ENCODE assay signal across 1 cellular context in the genomic region with DNA sequence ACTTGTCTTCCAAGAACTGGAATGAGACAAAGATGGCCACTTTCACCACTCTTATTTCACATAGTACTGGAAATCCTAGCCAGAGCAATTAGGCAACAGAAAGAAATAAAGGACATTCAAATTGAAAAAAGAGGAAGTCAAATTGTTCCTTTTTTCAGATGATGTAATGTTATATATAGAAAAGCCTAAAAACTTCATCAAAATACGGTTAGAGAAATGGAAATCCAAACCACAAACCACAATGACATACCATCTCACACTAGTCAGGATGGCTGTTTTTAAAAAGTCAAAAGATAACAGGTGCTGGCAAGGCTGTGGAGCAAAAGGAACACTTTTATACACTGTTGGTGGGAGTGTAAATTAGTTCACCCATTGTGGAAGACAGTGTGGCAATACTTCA.
TF ChIP-seq lines count a peak whose summit lies in the region.

No MANE protein-coding gene starts in this region.

TF ChIP-seq in GM12878, 131 proteins besides CTCF, POLR2A, EP300 and RAD21 (continued from another document and continues in another):
- TF ChIP-seq CHD1 (IDR thresholded peaks at IDR 0.05; ENCODE audit: low read depth, low read length), result no peak
- TF ChIP-seq DPF2 (IDR thresholded peaks at IDR 0.05), result peak; percentile 94
- TF ChIP-seq RAD51 (IDR thresholded peaks at IDR 0.05), result no peak; the same call in 1 of the 2 replicates
- no peak for TF ChIP-seq ZNF622 (IDR thresholded peaks at IDR 0.05)
- no peak for TF ChIP-seq KDM1A (IDR thresholded peaks at IDR 0.05; ENCODE audit: borderline replicate concordance)
- no peak for TF ChIP-seq IRF4 (IDR thresholded peaks at IDR 0.05; ENCODE audit: low read depth, low read length)
- no peak for TF ChIP-seq TARDBP (IDR thresholded peaks at IDR 0.05; ENCODE audit: borderline replicate concordance)
- peak; percentile 82 for TF ChIP-seq GATAD2B (conservative IDR thresholded peaks at IDR 0.05; ENCODE audit: low read depth)
- peak; percentile 97 for TF ChIP-seq MTA2 (IDR thresholded peaks at IDR 0.05; ENCODE audit: low read depth)
- TF ChIP-seq, protein P1, sequence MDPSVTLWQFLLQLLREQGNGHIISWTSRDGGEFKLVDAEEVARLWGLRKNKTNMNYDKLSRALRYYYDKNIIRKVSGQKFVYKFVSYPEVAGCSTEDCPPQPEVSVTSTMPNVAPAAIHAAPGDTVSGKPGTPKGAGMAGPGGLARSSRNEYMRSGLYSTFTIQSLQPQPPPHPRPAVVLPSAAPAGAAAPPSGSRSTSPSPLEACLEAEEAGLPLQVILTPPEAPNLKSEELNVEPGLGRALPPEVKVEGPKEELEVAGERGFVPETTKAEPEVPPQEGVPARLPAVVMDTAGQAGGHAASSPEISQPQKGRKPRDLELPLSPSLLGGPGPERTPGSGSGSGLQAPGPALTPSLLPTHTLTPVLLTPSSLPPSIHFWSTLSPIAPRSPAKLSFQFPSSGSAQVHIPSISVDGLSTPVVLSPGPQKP (IDR thresholded peaks at IDR 0.05; ENCODE audit: low read depth, low read length), result no peak
- TF ChIP-seq, protein P2, sequence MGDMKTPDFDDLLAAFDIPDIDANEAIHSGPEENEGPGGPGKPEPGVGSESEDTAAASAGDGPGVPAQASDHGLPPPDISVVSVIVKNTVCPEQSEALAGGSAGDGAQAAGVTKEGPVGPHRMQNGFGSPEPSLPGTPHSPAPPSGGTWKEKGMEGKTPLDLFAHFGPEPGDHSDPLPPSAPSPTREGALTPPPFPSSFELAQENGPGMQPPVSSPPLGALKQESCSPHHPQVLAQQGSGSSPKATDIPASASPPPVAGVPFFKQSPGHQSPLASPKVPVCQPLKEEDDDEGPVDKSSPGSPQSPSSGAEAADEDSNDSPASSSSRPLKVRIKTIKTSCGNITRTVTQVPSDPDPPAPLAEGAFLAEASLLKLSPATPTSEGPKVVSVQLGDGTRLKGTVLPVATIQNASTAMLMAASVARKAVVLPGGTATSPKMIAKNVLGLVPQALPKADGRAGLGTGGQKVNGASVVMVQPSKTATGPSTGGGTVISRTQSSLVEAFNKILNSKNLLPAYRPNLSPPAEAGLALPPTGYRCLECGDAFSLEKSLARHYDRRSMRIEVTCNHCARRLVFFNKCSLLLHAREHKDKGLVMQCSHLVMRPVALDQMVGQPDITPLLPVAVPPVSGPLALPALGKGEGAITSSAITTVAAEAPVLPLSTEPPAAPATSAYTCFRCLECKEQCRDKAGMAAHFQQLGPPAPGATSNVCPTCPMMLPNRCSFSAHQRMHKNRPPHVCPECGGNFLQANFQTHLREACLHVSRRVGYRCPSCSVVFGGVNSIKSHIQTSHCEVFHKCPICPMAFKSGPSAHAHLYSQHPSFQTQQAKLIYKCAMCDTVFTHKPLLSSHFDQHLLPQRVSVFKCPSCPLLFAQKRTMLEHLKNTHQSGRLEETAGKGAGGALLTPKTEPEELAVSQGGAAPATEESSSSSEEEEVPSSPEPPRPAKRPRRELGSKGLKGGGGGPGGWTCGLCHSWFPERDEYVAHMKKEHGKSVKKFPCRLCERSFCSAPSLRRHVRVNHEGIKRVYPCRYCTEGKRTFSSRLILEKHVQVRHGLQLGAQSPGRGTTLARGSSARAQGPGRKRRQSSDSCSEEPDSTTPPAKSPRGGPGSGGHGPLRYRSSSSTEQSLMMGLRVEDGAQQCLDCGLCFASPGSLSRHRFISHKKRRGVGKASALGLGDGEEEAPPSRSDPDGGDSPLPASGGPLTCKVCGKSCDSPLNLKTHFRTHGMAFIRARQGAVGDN (IDR thresholded peaks at IDR 0.05), result no peak
- TF ChIP-seq NRF1 (conservative IDR thresholded peaks at IDR 0.05; ENCODE audit: low read depth, low read length), result no peak
- TF ChIP-seq, protein P3, sequence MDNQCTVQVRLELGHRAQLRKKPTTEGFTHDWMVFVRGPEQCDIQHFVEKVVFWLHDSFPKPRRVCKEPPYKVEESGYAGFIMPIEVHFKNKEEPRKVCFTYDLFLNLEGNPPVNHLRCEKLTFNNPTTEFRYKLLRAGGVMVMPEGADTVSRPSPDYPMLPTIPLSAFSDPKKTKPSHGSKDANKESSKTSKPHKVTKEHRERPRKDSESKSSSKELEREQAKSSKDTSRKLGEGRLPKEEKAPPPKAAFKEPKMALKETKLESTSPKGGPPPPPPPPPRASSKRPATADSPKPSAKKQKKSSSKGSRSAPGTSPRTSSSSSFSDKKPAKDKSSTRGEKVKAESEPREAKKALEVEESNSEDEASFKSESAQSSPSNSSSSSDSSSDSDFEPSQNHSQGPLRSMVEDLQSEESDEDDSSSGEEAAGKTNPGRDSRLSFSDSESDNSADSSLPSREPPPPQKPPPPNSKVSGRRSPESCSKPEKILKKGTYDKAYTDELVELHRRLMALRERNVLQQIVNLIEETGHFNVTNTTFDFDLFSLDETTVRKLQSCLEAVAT (IDR thresholded peaks at IDR 0.05), result peak; percentile 98
- peak; percentile 66; the same call in 1 of the 2 replicates for TF ChIP-seq CREB1 (IDR thresholded peaks at IDR 0.05; ENCODE audit: low read depth)
- TF ChIP-seq, protein P4, sequence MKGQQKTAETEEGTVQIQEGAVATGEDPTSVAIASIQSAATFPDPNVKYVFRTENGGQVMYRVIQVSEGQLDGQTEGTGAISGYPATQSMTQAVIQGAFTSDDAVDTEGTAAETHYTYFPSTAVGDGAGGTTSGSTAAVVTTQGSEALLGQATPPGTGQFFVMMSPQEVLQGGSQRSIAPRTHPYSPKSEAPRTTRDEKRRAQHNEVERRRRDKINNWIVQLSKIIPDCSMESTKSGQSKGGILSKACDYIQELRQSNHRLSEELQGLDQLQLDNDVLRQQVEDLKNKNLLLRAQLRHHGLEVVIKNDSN (IDR thresholded peaks at IDR 0.05; ENCODE audit: borderline replicate concordance, extremely low read length, insufficient read depth, low read depth, low read length), result no peak
- TF ChIP-seq BCL11A (IDR thresholded peaks at IDR 0.05; ENCODE audit: low read depth, low read length), result no peak
- TF ChIP-seq ZSCAN29 (IDR thresholded peaks at IDR 0.05), result no peak
- TF ChIP-seq, protein P5, sequence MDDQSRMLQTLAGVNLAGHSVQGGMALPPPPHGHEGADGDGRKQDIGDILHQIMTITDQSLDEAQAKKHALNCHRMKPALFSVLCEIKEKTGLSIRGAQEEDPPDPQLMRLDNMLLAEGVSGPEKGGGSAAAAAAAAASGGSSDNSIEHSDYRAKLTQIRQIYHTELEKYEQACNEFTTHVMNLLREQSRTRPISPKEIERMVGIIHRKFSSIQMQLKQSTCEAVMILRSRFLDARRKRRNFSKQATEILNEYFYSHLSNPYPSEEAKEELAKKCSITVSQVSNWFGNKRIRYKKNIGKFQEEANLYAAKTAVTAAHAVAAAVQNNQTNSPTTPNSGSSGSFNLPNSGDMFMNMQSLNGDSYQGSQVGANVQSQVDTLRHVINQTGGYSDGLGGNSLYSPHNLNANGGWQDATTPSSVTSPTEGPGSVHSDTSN (IDR thresholded peaks at IDR 0.05; ENCODE audit: insufficient replicate concordance, low read depth, low read length), result no peak
- no peak for TF ChIP-seq HDGF (IDR thresholded peaks at IDR 0.05)
- no peak for TF ChIP-seq HDAC6 (IDR thresholded peaks at IDR 0.05; ENCODE audit: unreplicated experiment)
- no peak for TF ChIP-seq RELA (IDR thresholded peaks at IDR 0.05; ENCODE audit: borderline replicate concordance, partially characterized antibody)
- no peak for TF ChIP-seq FOS (IDR thresholded peaks at IDR 0.05; ENCODE audit: borderline replicate concordance, extremely low read depth, insufficient read length)
- TF ChIP-seq, protein P6, sequence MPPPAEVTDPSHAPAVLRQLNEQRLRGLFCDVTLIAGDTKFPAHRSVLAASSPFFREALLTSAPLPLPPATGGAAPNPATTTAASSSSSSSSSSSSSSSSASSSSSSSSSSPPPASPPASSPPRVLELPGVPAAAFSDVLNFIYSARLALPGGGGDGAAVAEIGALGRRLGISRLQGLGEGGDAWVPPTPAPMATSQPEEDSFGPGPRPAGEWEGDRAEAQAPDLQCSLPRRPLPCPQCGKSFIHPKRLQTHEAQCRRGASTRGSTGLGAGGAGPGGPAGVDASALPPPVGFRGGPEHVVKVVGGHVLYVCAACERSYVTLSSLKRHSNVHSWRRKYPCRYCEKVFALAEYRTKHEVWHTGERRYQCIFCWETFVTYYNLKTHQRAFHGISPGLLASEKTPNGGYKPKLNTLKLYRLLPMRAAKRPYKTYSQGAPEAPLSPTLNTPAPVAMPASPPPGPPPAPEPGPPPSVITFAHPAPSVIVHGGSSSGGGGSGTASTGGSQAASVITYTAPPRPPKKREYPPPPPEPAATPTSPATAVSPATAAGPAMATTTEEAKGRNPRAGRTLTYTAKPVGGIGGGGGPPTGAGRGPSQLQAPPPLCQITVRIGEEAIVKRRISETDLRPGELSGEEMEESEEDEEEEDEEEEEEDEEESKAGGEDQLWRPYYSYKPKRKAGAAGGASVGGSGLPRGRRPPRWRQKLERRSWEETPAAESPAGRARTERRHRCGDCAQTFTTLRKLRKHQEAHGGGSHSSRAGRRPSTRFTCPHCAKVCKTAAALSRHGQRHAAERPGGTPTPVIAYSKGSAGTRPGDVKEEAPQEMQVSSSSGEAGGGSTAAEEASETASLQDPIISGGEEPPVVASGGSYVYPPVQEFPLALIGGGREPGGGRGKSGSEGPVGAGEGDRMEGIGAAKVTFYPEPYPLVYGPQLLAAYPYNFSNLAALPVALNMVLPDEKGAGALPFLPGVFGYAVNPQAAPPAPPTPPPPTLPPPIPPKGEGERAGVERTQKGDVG (CRISPR knock-in tag; IDR thresholded peaks at IDR 0.05), result 0 out of 2 replicates have a peak, but pooled peaks have one; percentile 4
- no peak for TF ChIP-seq POLR2AphosphoS5 (IDR thresholded peaks at IDR 0.05; ENCODE audit: low read length)
- no peak for TF ChIP-seq SMC3 (IDR thresholded peaks at IDR 0.05; ENCODE audit: borderline replicate concordance, low read length)
- TF ChIP-seq MXI1 (IDR thresholded peaks at IDR 0.05; ENCODE audit: low read depth, low read length), result no peak
- TF ChIP-seq TAF1 (IDR thresholded peaks at IDR 0.05; ENCODE audit: borderline replicate concordance, low read depth, low read length), result no peak
- TF ChIP-seq, protein P7, sequence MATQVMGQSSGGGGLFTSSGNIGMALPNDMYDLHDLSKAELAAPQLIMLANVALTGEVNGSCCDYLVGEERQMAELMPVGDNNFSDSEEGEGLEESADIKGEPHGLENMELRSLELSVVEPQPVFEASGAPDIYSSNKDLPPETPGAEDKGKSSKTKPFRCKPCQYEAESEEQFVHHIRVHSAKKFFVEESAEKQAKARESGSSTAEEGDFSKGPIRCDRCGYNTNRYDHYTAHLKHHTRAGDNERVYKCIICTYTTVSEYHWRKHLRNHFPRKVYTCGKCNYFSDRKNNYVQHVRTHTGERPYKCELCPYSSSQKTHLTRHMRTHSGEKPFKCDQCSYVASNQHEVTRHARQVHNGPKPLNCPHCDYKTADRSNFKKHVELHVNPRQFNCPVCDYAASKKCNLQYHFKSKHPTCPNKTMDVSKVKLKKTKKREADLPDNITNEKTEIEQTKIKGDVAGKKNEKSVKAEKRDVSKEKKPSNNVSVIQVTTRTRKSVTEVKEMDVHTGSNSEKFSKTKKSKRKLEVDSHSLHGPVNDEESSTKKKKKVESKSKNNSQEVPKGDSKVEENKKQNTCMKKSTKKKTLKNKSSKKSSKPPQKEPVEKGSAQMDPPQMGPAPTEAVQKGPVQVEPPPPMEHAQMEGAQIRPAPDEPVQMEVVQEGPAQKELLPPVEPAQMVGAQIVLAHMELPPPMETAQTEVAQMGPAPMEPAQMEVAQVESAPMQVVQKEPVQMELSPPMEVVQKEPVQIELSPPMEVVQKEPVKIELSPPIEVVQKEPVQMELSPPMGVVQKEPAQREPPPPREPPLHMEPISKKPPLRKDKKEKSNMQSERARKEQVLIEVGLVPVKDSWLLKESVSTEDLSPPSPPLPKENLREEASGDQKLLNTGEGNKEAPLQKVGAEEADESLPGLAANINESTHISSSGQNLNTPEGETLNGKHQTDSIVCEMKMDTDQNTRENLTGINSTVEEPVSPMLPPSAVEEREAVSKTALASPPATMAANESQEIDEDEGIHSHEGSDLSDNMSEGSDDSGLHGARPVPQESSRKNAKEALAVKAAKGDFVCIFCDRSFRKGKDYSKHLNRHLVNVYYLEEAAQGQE (IDR thresholded peaks at IDR 0.05; ENCODE audit: low read depth, low read length), result no peak
- TF ChIP-seq, protein P8, sequence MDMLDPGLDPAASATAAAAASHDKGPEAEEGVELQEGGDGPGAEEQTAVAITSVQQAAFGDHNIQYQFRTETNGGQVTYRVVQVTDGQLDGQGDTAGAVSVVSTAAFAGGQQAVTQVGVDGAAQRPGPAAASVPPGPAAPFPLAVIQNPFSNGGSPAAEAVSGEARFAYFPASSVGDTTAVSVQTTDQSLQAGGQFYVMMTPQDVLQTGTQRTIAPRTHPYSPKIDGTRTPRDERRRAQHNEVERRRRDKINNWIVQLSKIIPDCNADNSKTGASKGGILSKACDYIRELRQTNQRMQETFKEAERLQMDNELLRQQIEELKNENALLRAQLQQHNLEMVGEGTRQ (IDR thresholded peaks at IDR 0.05; ENCODE audit: borderline replicate concordance, low read depth, low read length), result no peak
- TF ChIP-seq CBFB (IDR thresholded peaks at IDR 0.05; ENCODE audit: low read depth), result peak; percentile 95
- no peak for TF ChIP-seq SREBF2 (IDR thresholded peaks at IDR 0.05; ENCODE audit: low read length)
- TF ChIP-seq, protein P9, sequence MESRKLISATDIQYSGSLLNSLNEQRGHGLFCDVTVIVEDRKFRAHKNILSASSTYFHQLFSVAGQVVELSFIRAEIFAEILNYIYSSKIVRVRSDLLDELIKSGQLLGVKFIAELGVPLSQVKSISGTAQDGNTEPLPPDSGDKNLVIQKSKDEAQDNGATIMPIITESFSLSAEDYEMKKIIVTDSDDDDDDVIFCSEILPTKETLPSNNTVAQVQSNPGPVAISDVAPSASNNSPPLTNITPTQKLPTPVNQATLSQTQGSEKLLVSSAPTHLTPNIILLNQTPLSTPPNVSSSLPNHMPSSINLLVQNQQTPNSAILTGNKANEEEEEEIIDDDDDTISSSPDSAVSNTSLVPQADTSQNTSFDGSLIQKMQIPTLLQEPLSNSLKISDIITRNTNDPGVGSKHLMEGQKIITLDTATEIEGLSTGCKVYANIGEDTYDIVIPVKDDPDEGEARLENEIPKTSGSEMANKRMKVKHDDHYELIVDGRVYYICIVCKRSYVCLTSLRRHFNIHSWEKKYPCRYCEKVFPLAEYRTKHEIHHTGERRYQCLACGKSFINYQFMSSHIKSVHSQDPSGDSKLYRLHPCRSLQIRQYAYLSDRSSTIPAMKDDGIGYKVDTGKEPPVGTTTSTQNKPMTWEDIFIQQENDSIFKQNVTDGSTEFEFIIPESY (IDR thresholded peaks at IDR 0.05), result no peak; the same call in 1 of the 2 replicates
- TF ChIP-seq, protein P10, sequence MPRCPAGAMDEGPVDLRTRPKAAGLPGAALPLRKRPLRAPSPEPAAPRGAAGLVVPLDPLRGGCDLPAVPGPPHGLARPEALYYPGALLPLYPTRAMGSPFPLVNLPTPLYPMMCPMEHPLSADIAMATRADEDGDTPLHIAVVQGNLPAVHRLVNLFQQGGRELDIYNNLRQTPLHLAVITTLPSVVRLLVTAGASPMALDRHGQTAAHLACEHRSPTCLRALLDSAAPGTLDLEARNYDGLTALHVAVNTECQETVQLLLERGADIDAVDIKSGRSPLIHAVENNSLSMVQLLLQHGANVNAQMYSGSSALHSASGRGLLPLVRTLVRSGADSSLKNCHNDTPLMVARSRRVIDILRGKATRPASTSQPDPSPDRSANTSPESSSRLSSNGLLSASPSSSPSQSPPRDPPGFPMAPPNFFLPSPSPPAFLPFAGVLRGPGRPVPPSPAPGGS (IDR thresholded peaks at IDR 0.05; ENCODE audit: borderline replicate concordance, insufficient read depth, low read depth, low read length, poor library complexity, severe bottlenecking), result no peak
- TF ChIP-seq ETV6 (conservative IDR thresholded peaks at IDR 0.05 in 1 of 2, IDR thresholded peaks at IDR 0.05 in 1 of 2; ENCODE audit: borderline replicate concordance in 1 of 2, low read depth in 1 of 2), result peak in 1 of 2 experiments; percentile 57; a peak in 2 of 4 replicates
- no peak for TF ChIP-seq STAT1 (conservative IDR thresholded peaks at IDR 0.05)
